1 cellular context compared by ENCODE assay signal in the genomic region with DNA sequence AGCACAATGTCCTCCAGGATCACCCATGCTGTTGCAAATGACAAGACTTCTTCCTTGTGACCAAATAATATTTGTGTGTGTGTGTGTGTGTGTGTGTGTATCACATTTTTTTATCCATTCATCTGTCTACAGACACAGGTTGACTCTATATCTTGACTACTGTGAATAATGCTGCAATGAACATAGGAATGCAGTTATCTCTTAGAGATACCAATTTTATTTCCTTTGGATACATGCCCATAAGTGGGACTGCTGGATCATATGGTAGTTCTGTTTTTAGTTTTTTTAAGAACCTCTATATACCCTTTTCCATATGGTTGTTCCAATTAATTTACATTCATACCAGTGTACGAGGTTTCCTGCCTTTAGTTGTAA.
A peak's percentile ranks its signal among the peaks of the same experiment; 100 is the strongest.
TF ChIP-seq lines count a peak whose summit lies in the region.

No MANE protein-coding gene starts in this region.

TF ChIP-seq in SK-N-SH, 30 proteins besides CTCF, POLR2A, EP300 and RAD21:
- TF ChIP-seq POLR2AphosphoS5 (IDR thresholded peaks at IDR 0.05; ENCODE audit: low read depth, low read length) (no peak), TAF1 (IDR thresholded peaks at IDR 0.05; ENCODE audit: borderline replicate concordance, low read depth, low read length) (no peak), FOXM1 (IDR thresholded peaks at IDR 0.05; ENCODE audit: low read depth) (no peak), TCF12 (IDR thresholded peaks at IDR 0.05) (peak; percentile 24; the same call in 1 of the 2 replicates), GABPA (IDR thresholded peaks at IDR 0.05; ENCODE audit: low read depth) (no peak)
TF ChIP-seq in SK-N-SH: peak in this region for 1.
